32 cellular contexts compared by ENCODE assay signal in the genomic region with DNA sequence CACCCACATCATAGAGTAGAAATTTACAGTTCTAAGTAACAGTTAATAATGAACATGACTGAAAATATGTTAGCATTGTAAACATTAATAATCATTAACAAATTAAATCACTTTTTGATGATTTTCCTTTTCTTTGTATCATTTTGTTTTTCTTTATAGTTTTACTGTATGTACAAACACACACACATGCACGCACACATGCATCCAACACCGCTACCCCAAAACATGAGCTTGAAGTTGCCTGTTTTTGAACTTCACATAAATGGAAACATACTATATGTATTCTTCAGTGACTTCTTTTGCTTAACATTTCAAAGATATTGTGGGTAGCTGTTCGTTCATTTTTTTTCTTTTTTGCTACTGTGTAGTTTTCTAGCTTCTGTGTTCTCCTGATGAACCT.
"Had no signal": no experiment of that assay in that cellular context is flagged by ENCODE, and none has a peak within 500 bp of the region (broad histone marks: within the 10 kb centered on the region; RNA-seq: fewer than 3 reads in every experiment).

No MANE protein-coding gene starts in this region.

- H3K36me3 ChIP-seq: left lung, lower lobe of right lung, pancreas, prostate gland, sigmoid colon, thyroid gland, transverse colon, upper lobe of left lung, vagina had no signal

- H3K27me3 ChIP-seq: left lung, pancreas, sigmoid colon, testis, thyroid gland, transverse colon, upper lobe of left lung, vagina had no signal

- H3K4me3 Mint-ChIP-seq: naive thymus-derived CD8-positive, alpha-beta T cell; nephron; neural crest cell; stimulated activated memory B cell treated with anti-CD40 and anti-IgM and Interleukin-4, amounts not matched to agents 10 μg/mL and 1 μg/mL and 100 μg/mL, for 72 hours; stimulated activated naive CD8-positive, alpha-beta T cell treated with anti-CD3 and anti-CD28 coated beads, Interleukin-15, amount 100 ng/mL, for 72 hours had no signal

- H3K4me1 Mint-ChIP-seq: stimulated activated naive CD8-positive, alpha-beta T cell treated with anti-CD3 and anti-CD28 coated beads, Interleukin-15, amount 100 ng/mL, for 72 hours had no signal

- ATAC-seq: left colon; left lung; lower lobe of right lung; naive thymus-derived CD8-positive, alpha-beta T cell; pancreas; right cardiac atrium; stimulated activated memory B cell treated with anti-CD40 and anti-IgM and Interleukin-4, amounts not matched to agents 10 μg/mL and 1 μg/mL and 100 μg/mL, for 72 hours; stimulated activated naive CD8-positive, alpha-beta T cell treated with anti-CD3 and anti-CD28 coated beads, Interleukin-15, amount 100 ng/mL, for 72 hours had no signal

- H3K4me3 ChIP-seq: left lung, lower lobe of right lung, pancreas, prostate gland, sigmoid colon, testis, thyroid gland, transverse colon, upper lobe of left lung, vagina had no signal

- H3K27ac ChIP-seq: left lung, lower lobe of right lung, pancreas, prostate gland, sigmoid colon, testis, transverse colon, upper lobe of left lung, vagina had no signal

- FAIRE-seq: islet of Langerhans, kidney, pancreas, small intestine had no signal

- H3K9me3 ChIP-seq: left lung, lower lobe of right lung, pancreas, prostate gland, sigmoid colon, testis, thyroid gland, transverse colon, upper lobe of left lung, vagina had no signal

- DNase-seq: hypothalamus; immature natural killer cell; kidney; left colon; left lung; lower lobe of right lung; mammary epithelial cell; mesenchymal stem cell; naive thymus-derived CD8-positive, alpha-beta T cell; nucleus accumbens; pancreas; posterior cingulate gyrus; retina; right cardiac atrium; sigmoid colon; small intestine; stimulated activated CD4-positive, alpha-beta T cell treated with anti-CD3 and anti-CD28 coated beads, Interleukin-1b, Interleukin-23, amount 100 ng/mL, for 48 hours; stimulated activated CD4-positive, alpha-beta T cell treated with anti-CD3 and anti-CD28 coated beads, Interleukin-2, amount 100 ng/mL, for 48 hours; stimulated activated CD4-positive, alpha-beta T cell treated with anti-CD3 and anti-CD28 coated beads, Interleukin-4, amount 100 ng/mL, for 4 hours; stimulated activated CD8-positive, alpha-beta memory T cell treated with anti-CD3 and anti-CD28 coated beads, Interleukin-4, amount 100 ng/mL, for 48 hours; stimulated activated naive CD4-positive, alpha-beta T cell treated with Interleukin-2 at 50 U/mL for 16 hours; stimulated activated naive CD8-positive, alpha-beta T cell treated with anti-CD3 and anti-CD28 coated beads, Interleukin-15, amount 100 ng/mL, for 72 hours; testis; thyroid gland; transverse colon; upper lobe of left lung had no signal

- H3K27ac Mint-ChIP-seq: naive thymus-derived CD8-positive, alpha-beta T cell; stimulated activated memory B cell treated with anti-CD40 and anti-IgM and Interleukin-4, amounts not matched to agents 10 μg/mL and 1 μg/mL and 100 μg/mL, for 72 hours; stimulated activated naive CD8-positive, alpha-beta T cell treated with anti-CD3 and anti-CD28 coated beads, Interleukin-15, amount 100 ng/mL, for 72 hours had no signal

- H3K27me3 Mint-ChIP-seq: naive thymus-derived CD8-positive, alpha-beta T cell; stimulated activated memory B cell treated with anti-CD40 and anti-IgM and Interleukin-4, amounts not matched to agents 10 μg/mL and 1 μg/mL and 100 μg/mL, for 72 hours; stimulated activated naive CD8-positive, alpha-beta T cell treated with anti-CD3 and anti-CD28 coated beads, Interleukin-15, amount 100 ng/mL, for 72 hours had no signal

- H3K9me3 Mint-ChIP-seq: immature natural killer cell; naive thymus-derived CD8-positive, alpha-beta T cell; nephron; neural crest cell; stimulated activated memory B cell treated with anti-CD40 and anti-IgM and Interleukin-4, amounts not matched to agents 10 μg/mL and 1 μg/mL and 100 μg/mL, for 72 hours; stimulated activated naive CD8-positive, alpha-beta T cell treated with anti-CD3 and anti-CD28 coated beads, Interleukin-15, amount 100 ng/mL, for 72 hours had no signal
